11 cellular contexts compared by ENCODE assay signal in the genomic region with DNA sequence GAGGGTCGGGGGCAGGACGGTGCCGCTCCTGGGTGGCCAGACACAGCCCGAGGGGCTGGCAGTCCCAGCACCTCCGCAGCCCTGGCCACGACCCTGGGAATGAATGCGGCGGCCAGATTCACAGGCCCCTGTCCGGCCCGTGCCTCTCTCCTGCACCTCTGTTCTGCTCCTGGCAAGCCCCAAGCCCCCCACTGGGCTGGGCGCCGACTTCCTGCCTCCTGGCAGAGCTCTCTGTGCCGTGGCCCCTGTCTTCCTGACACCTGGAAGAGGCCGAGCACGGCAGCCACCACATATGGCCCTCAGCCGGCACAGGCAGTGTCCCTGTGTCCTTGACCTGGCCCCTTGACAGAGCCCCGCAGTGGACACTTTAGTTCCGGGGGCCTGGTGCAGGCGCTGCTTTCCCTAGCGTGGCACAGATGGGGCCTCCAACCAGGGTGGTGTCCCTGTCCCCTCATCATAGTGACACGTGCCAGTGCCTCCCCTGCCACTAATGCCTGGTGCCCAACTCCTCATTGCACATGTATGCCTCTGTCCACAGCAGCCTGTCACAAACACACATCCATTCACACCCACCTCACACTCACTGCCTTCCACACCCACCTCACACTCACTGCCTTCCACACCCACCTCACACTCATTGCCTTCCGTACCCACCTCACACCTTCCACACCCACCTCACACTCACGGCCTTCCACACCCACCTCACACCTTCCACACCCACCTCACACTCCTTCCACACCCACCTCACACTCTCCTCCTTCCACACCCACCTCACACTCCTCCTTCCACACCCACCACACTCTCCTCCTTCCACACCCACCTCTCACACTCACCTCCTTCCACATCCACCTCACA.
A peak's percentile ranks its signal among the peaks of the same experiment; 100 is the strongest.
DNase-seq lines count a peak whose midpoint lies in the region; ATAC-seq, FAIRE-seq and TF ChIP-seq lines count a peak whose summit lies in the region.
"Had no signal": no experiment of that assay in that cellular context is flagged by ENCODE, and none has a peak within 500 bp of the region (broad histone marks: within the 10 kb centered on the region; RNA-seq: fewer than 3 reads in every experiment).

No MANE protein-coding gene starts in this region.

- no peak overlapping the region for H3K4me3 Mint-ChIP-seq in CD8-positive, alpha-beta memory T cell
- H3K4me3 Mint-ChIP-seq in nephron progenitor cell: no peak overlapping the region
- H3K4me3 Mint-ChIP-seq: activated naive CD8-positive, alpha-beta T cell treated with anti-CD3 and anti-CD28 coated beads, Interleukin-2, amount 10 ng/mL, durations not matched to agents 7 days and 5 days had no signal

- TF ChIP-seq EP300 in K562 (IDR thresholded peaks at IDR 0.05; ENCODE audit: low read length): no peak

- ATAC-seq in K562 (peak; percentile 48), GM19455 (IDR thresholded peaks at IDR 0.05; ENCODE audit: unreplicated experiment) (no peak)

- no peak for TF ChIP-seq POLR2A in K562 (conservative IDR thresholded peaks at IDR 0.05)

- no peaks in the 10 kb centered on the region for H3K9me3 ChIP-seq in CD8-positive, alpha-beta memory T cell (ENCODE audit: low read length)
- no peaks in the 10 kb centered on the region for H3K9me3 ChIP-seq in K562 (replicated peaks; ENCODE audit: control insufficient read depth, insufficient read depth, low read depth, low read length)

- H3K9me3 Mint-ChIP-seq in CD8-positive, alpha-beta memory T cell: peaks cover 0 to 3% (median 0%) of the 10 kb centered on the region in 5 donors
- no peaks in the 10 kb centered on the region for H3K9me3 Mint-ChIP-seq in nephron progenitor cell

- intact Hi-C loops in K562 (cut with micrococcal nuclease): no loop called here

- H3K36me3 Mint-ChIP-seq in CD8-positive, alpha-beta memory T cell: peaks cover 14 to 67% (median 15%) of the 10 kb centered on the region in 3 donors
- peaks cover 47% of the 10 kb centered on the region for H3K36me3 Mint-ChIP-seq in nephron progenitor cell (ENCODE audit: low read depth)

- FAIRE-seq in HTR-8/SVneo (lab: Jason Lieb, UNC) (peak; percentile 96), K562 (lab: Jason Lieb, UNC) (no peak)

- H3K4me3 ChIP-seq in CD8-positive, alpha-beta memory T cell (ENCODE audit: low read length): no peak overlapping the region
- H3K4me3 ChIP-seq in K562: no peak overlapping the region

- POLR2A ChIA-PET in CD8-positive, alpha-beta memory T cell (lab: Charles Lee): no interaction called here
- POLR2A ChIA-PET in K562 (lab: Yijun Ruan, JAX): interaction anchor here (1.0 kb wide), 1 partner anchor 10 kb away, joined by 3 read pairs; no protein-coding TSS in a partner anchor

- H3K27me3 ChIP-seq in CD8-positive, alpha-beta memory T cell (ENCODE audit: insufficient read depth, low read length, poor library complexity, severe bottlenecking): no peaks in the 10 kb centered on the region
- no peaks in the 10 kb centered on the region for H3K27me3 ChIP-seq in K562 (ENCODE audit: control insufficient read depth in 2 of 2, insufficient read depth in 2 of 2, low read length in 2 of 2)

- peaks cover 0 to 8% (median 2%) of the 10 kb centered on the region in 3 donors for H3K4me1 Mint-ChIP-seq in CD8-positive, alpha-beta memory T cell
- peaks cover 14% of the 10 kb centered on the region for H3K4me1 Mint-ChIP-seq in nephron progenitor cell

- WGBS in K562 (ENCODE audit: insufficient coverage, low coverage, missing lambda C conversion rate): 89% methylated on average over 16 of the region's 23 CpGs

- H3K4me1 ChIP-seq in CD8-positive, alpha-beta memory T cell (ENCODE audit: insufficient read depth, low read length): no peaks in the 10 kb centered on the region
- H3K4me1 ChIP-seq in K562 (replicated peaks in 1 of 2; ENCODE audit: control insufficient read depth in 2 of 2, insufficient read depth in 2 of 2, low read length in 2 of 2): peaks cover 0 to 6% of the 10 kb centered on the region in 2 experiments; a peak in 1 of 5 replicates

- H3K27ac Mint-ChIP-seq in CD8-positive, alpha-beta memory T cell: peak overlapping the region; percentile 52 to 96 (median 74)
- H3K27ac Mint-ChIP-seq in nephron progenitor cell: peak overlapping the region; percentile 85
- H3K27ac Mint-ChIP-seq: activated naive CD8-positive, alpha-beta T cell treated with anti-CD3 and anti-CD28 coated beads, Interleukin-2, amount 10 ng/mL, durations not matched to agents 7 days and 5 days had no signal

- no peak overlapping the region for H3K27ac ChIP-seq in CD8-positive, alpha-beta memory T cell (ENCODE audit: low read depth, low read length)
- H3K27ac ChIP-seq in K562 (ENCODE audit: extremely low read depth, low read depth, low read length): no peak overlapping the region; the same call in 2 of the 3 replicates

- no peaks in the 10 kb centered on the region for H3K27me3 Mint-ChIP-seq in CD8-positive, alpha-beta memory T cell
- no peaks in the 10 kb centered on the region for H3K27me3 Mint-ChIP-seq in nephron progenitor cell (ENCODE audit: low read depth, poor library complexity)
- H3K27me3 Mint-ChIP-seq: activated naive CD8-positive, alpha-beta T cell treated with anti-CD3 and anti-CD28 coated beads, Interleukin-2, amount 10 ng/mL, durations not matched to agents 7 days and 5 days; progenitor cell of endocrine pancreas had no signal

- H3K79me2 ChIP-seq in K562 (ENCODE audit: control insufficient read depth, insufficient read depth, low read length): no peaks in the 10 kb centered on the region

- 0 out of 2 replicates have a peak, but pooled peaks cover 4% of the 10 kb centered on the region for H4K20me1 ChIP-seq in K562 (replicated peaks; ENCODE audit: control insufficient read depth, insufficient read depth, low read length)

- no TSS peak for BruUV-seq in K562 (replicated peaks; lab: Mats Ljungman, UMichigan)

- no peak overlapping the region for H3K4me2 ChIP-seq in K562 (ENCODE audit: insufficient read depth, low read length)

- CTCF ChIA-PET in CD8-positive, alpha-beta memory T cell (lab: Charles Lee): no interaction called here
- CTCF ChIA-PET in K562 (lab: Yijun Ruan, JAX; ENCODE audit: low intra/inter-chr PET ratio): no interaction called here

- no peak overlapping the region for H2AFZ ChIP-seq in K562 (ENCODE audit: low read depth, low read length)

- no peak for DNase-seq in CD8-positive, alpha-beta memory T cell
- DNase-seq in HTR-8/SVneo (ENCODE audit: insufficient read length, low spot score) (no peak), K562 (ENCODE audit: extremely low read depth in 1 of 4, low spot score in 3 of 4) (no peak), nephron progenitor cell (no peak), SIG-M5 (lab: John Stamatoyannopoulos, UW) (no peak)
- no peak for DNase-seq in stimulated activated CD4-positive, alpha-beta T cell treated with anti-CD3 and anti-CD28 coated beads, Interleukin-2, amount 100 ng/mL, for 48 hours
- DNase-seq: activated naive CD8-positive, alpha-beta T cell treated with anti-CD3 and anti-CD28 coated beads, Interleukin-2, amount 10 ng/mL, durations not matched to agents 7 days and 5 days; cortex of kidney; NCI-H2171 had no signal

- H3K9me1 ChIP-seq in K562 (ENCODE audit: control insufficient read depth, insufficient read depth, low read length): no peaks in the 10 kb centered on the region

- H3K9ac ChIP-seq in K562 (ENCODE audit: insufficient read depth in 1 of 2, low read depth in 2 of 2, low read length in 2 of 2): no peak overlapping the region

- peaks cover 36% of the 10 kb centered on the region for H3K36me3 ChIP-seq in CD8-positive, alpha-beta memory T cell (ENCODE audit: insufficient read depth, low read length)
- H3K36me3 ChIP-seq in K562 (ENCODE audit: control insufficient read depth, insufficient read depth, low read length): peaks cover 60% of the 10 kb centered on the region

- no peak for TF ChIP-seq RAD21 in K562 (CRISPR knock-in tag; conservative IDR thresholded peaks at IDR 0.05 in 1 of 2, IDR thresholded peaks at IDR 0.05 in 1 of 2)

- no peak for TF ChIP-seq CTCF in K562 (IDR thresholded peaks at IDR 0.05 in 2 of 3, conservative IDR thresholded peaks at IDR 0.05 in 1 of 3; ENCODE audit: insufficient read depth in 2 of 3, low read depth in 1 of 3, low read length in 3 of 3)
- no peak for TF ChIP-seq CTCF in nephron progenitor cell (IDR thresholded peaks at IDR 0.05)

- in situ Hi-C loops in K562 (cut with MboI): no loop called here

TF ChIP-seq in K562, 482 proteins besides CTCF, POLR2A, EP300 and RAD21 (continues in another document):
- TF ChIP-seq NFIX (CRISPR knock-in tag; IDR thresholded peaks at IDR 0.05; ENCODE audit: low read depth) (no peak), RNF2 (IDR thresholded peaks at IDR 0.05) (no peak), PML (IDR thresholded peaks at IDR 0.05; ENCODE audit: low read length) (no peak), SMARCC2 (IDR thresholded peaks at IDR 0.05; ENCODE audit: low read depth) (no peak), MTA2 (IDR thresholded peaks at IDR 0.05; ENCODE audit: low read depth) (no peak), NBN (IDR thresholded peaks at IDR 0.05; ENCODE audit: low read depth) (no peak), KDM5B (IDR thresholded peaks at IDR 0.05; ENCODE audit: insufficient replicate concordance, low read depth, low read length) (no peak), OTX1 (CRISPR knock-in tag; IDR thresholded peaks at IDR 0.05) (0 out of 2 replicates have a peak, but pooled peaks have one; percentile 18), SOX6 (IDR thresholded peaks at IDR 0.05) (no peak), ZNF589 (CRISPR knock-in tag; IDR thresholded peaks at IDR 0.05; ENCODE audit: low read depth) (no peak)
- TF ChIP-seq, protein P1, sequence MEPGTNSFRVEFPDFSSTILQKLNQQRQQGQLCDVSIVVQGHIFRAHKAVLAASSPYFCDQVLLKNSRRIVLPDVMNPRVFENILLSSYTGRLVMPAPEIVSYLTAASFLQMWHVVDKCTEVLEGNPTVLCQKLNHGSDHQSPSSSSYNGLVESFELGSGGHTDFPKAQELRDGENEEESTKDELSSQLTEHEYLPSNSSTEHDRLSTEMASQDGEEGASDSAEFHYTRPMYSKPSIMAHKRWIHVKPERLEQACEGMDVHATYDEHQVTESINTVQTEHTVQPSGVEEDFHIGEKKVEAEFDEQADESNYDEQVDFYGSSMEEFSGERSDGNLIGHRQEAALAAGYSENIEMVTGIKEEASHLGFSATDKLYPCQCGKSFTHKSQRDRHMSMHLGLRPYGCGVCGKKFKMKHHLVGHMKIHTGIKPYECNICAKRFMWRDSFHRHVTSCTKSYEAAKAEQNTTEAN (CRISPR knock-in tag; IDR thresholded peaks at IDR 0.05): peak; percentile 98
